ENCODE assay signal across 9 cellular contexts in genomic region chr1:37919277-37919676, GRCh38. TPM values are rescaled to one million over a fixed set of nuclear protein-coding genes. Genes with fewer than 3 reads are reported as not detected.
A peak's percentile ranks its signal among the peaks of the same experiment; 100 is the strongest.
DNase-seq lines count a peak whose midpoint lies in the region; ATAC-seq, FAIRE-seq and TF ChIP-seq lines count a peak whose summit lies in the region.
"Had no signal": no experiment of that assay in that cellular context is flagged by ENCODE, and none has a peak within 500 bp of the region (broad histone marks: within the 10 kb centered on the region; RNA-seq: fewer than 3 reads in every experiment).

No MANE protein-coding gene starts in this region.

- TF ChIP-seq POLR2A in GM12892 (IDR thresholded peaks at IDR 0.05; ENCODE audit: low read depth, low read length) = no peak

- H3K27me3 ChIP-seq in cardiac muscle cell (no peaks in the 10 kb centered on the region), right atrium auricular region (no peaks in the 10 kb centered on the region), SK-N-SH (ENCODE audit: insufficient read depth) (no peaks in the 10 kb centered on the region), heart right ventricle (no peaks in the 10 kb centered on the region)

- H4K20me1 ChIP-seq in SK-N-SH (ENCODE audit: insufficient read depth) = no peaks in the 10 kb centered on the region; the same call in 1 of the 2 replicates

- no peaks in the 10 kb centered on the region for H3K4me1 Mint-ChIP-seq in glutamatergic neuron (ENCODE audit: low read depth, unreplicated experiment)

- H3K36me3 ChIP-seq in cardiac muscle cell = no peaks in the 10 kb centered on the region
- H3K36me3 ChIP-seq in right atrium auricular region = peaks cover 5% of the 10 kb centered on the region
- H3K36me3 ChIP-seq in SK-N-SH (replicated peaks in 1 of 2; ENCODE audit: control insufficient read depth in 1 of 2, insufficient read depth in 2 of 2, low read length in 1 of 2) = peaks cover 6 to 19% of the 10 kb centered on the region in 2 experiments
- H3K36me3 ChIP-seq in heart right ventricle = peaks cover 0 to 54% (median 8%) of the 10 kb centered on the region in 9 donors

- TF ChIP-seq CTCF in cardiac muscle cell (IDR thresholded peaks at IDR 0.05; ENCODE audit: low read depth, low read length) (peak; percentile 53), right atrium auricular region (IDR thresholded peaks at IDR 0.05) (no peak), SK-N-SH (IDR thresholded peaks at IDR 0.05) (peak; percentile 62), glutamatergic neuron (IDR thresholded peaks at IDR 0.05; ENCODE audit: partially characterized antibody, unreplicated experiment) (peak; percentile 43), heart right ventricle (IDR thresholded peaks at IDR 0.05) (peak in 4 of 9 donors; percentile 8 to 33 (median 18))

- no peaks in the 10 kb centered on the region for H3K9me3 ChIP-seq in cardiac muscle cell (ENCODE audit: low read depth)
- no peaks in the 10 kb centered on the region for H3K9me3 ChIP-seq in right atrium auricular region
- H3K9me3 ChIP-seq in SK-N-SH = no peaks in the 10 kb centered on the region
- H3K9me3 ChIP-seq in heart right ventricle = no peaks in the 10 kb centered on the region

- peak; percentile 16 to 20 for DNase-seq in cardiac muscle cell (ENCODE audit: low read depth in 1 of 2, low spot score in 1 of 2)
- DNase-seq in right atrium auricular region (ENCODE audit: low spot score) = no peak
- DNase-seq in SK-N-SH = peak; percentile 20
- DNase-seq in glutamatergic neuron = peak; percentile 27
- DNase-seq in NCI-H446 (lab: John Stamatoyannopoulos, UW) = no peak
- no peak for DNase-seq in GM12892 (ENCODE audit: insufficient read length)
- no peak for DNase-seq in heart right ventricle

- FAIRE-seq in GM12892 (lab: Jason Lieb, UNC) = no peak
- FAIRE-seq: islet of Langerhans had no signal

- ATAC-seq in heart right ventricle (no peak), GM18870 (IDR thresholded peaks at IDR 0.05; ENCODE audit: unreplicated experiment) (no peak)

- H3K9ac ChIP-seq in SK-N-SH = no peak overlapping the region

- H3K9me2 ChIP-seq in SK-N-SH = no peaks in the 10 kb centered on the region

- no peak overlapping the region for H3K4me2 ChIP-seq in SK-N-SH

- intact Hi-C loops in heart right ventricle (cut with DNase I) = no loop called here

- H3K36me3 Mint-ChIP-seq in glutamatergic neuron (ENCODE audit: unreplicated experiment) = no peaks in the 10 kb centered on the region

- H3K4me3 ChIP-seq in cardiac muscle cell (no peak overlapping the region), right atrium auricular region (no peak overlapping the region), SK-N-SH (ENCODE audit: low read depth in 2 of 2, low read length in 1 of 2) (no peak overlapping the region), heart right ventricle (no peak overlapping the region)

- TF ChIP-seq RAD21 in SK-N-SH (IDR thresholded peaks at IDR 0.05; ENCODE audit: low read length) = no peak

- no peaks in the 10 kb centered on the region for H3F3A ChIP-seq in SK-N-SH (replicated peaks; ENCODE audit: insufficient read depth)

- H3K27me3 Mint-ChIP-seq in glutamatergic neuron (ENCODE audit: unreplicated experiment) = no peaks in the 10 kb centered on the region

- no peak for TF ChIP-seq EP300 in SK-N-SH (IDR thresholded peaks at IDR 0.05; ENCODE audit: borderline replicate concordance in 1 of 2, low read depth in 1 of 2, low read length in 1 of 2)

- H2AFZ ChIP-seq in SK-N-SH (ENCODE audit: low read depth) = no peak overlapping the region

- H3K9me3 Mint-ChIP-seq in glutamatergic neuron (ENCODE audit: unreplicated experiment) = no peaks in the 10 kb centered on the region

- H3K27ac Mint-ChIP-seq in glutamatergic neuron (ENCODE audit: unreplicated experiment) = no peak overlapping the region

- CTCF ChIA-PET in SK-N-SH (lab: Yijun Ruan, JAX) = no interaction called here

- WGBS in SK-N-SH (ENCODE audit: low lambda C conversion rate) = 79% methylated on average over 1 of the region's 1 CpG
- WGBS in heart right ventricle, 2 donors = 71 to 76% methylated on average over 1 of the region's 1 CpG

- H3K4me1 ChIP-seq in cardiac muscle cell (ENCODE audit: low read depth) (peaks cover 21% of the 10 kb centered on the region), right atrium auricular region (peaks cover 0 to 37% of the 10 kb centered on the region in 2 donors), SK-N-SH (ENCODE audit: control insufficient read depth in 1 of 2, insufficient read depth in 2 of 2, low read depth in 1 of 2, low read length in 1 of 2) (no peaks in the 10 kb centered on the region), heart right ventricle (peaks cover 0 to 59% (median 23%) of the 10 kb centered on the region in 9 donors)

- H3K27ac ChIP-seq in cardiac muscle cell = no peak overlapping the region
- H3K27ac ChIP-seq in right atrium auricular region = no peak overlapping the region
- no peak overlapping the region for H3K27ac ChIP-seq in SK-N-SH (ENCODE audit: low read depth in 2 of 2, low read length in 1 of 2)
- H3K27ac ChIP-seq in heart right ventricle = no peak overlapping the region

- POLR2A ChIA-PET in SK-N-SH (lab: Yijun Ruan, JAX) = no interaction called here

- H3K4me3 Mint-ChIP-seq in glutamatergic neuron (ENCODE audit: unreplicated experiment) = no peak overlapping the region

- H3K79me2 ChIP-seq in SK-N-SH (ENCODE audit: insufficient read depth) = peaks cover 15% of the 10 kb centered on the region; the same call in 1 of the 2 replicates

TF ChIP-seq in SK-N-SH, 30 proteins besides CTCF, POLR2A, EP300 and RAD21:
- TF ChIP-seq NRF1 (IDR thresholded peaks at IDR 0.05; ENCODE audit: low read depth, low read length) (no peak), POLR2AphosphoS5 (IDR thresholded peaks at IDR 0.05; ENCODE audit: low read depth, low read length) (no peak), FOXJ3 (CRISPR knock-in tag; IDR thresholded peaks at IDR 0.05) (no peak)
- TF ChIP-seq, protein P1, sequence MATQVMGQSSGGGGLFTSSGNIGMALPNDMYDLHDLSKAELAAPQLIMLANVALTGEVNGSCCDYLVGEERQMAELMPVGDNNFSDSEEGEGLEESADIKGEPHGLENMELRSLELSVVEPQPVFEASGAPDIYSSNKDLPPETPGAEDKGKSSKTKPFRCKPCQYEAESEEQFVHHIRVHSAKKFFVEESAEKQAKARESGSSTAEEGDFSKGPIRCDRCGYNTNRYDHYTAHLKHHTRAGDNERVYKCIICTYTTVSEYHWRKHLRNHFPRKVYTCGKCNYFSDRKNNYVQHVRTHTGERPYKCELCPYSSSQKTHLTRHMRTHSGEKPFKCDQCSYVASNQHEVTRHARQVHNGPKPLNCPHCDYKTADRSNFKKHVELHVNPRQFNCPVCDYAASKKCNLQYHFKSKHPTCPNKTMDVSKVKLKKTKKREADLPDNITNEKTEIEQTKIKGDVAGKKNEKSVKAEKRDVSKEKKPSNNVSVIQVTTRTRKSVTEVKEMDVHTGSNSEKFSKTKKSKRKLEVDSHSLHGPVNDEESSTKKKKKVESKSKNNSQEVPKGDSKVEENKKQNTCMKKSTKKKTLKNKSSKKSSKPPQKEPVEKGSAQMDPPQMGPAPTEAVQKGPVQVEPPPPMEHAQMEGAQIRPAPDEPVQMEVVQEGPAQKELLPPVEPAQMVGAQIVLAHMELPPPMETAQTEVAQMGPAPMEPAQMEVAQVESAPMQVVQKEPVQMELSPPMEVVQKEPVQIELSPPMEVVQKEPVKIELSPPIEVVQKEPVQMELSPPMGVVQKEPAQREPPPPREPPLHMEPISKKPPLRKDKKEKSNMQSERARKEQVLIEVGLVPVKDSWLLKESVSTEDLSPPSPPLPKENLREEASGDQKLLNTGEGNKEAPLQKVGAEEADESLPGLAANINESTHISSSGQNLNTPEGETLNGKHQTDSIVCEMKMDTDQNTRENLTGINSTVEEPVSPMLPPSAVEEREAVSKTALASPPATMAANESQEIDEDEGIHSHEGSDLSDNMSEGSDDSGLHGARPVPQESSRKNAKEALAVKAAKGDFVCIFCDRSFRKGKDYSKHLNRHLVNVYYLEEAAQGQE (IDR thresholded peaks at IDR 0.05; ENCODE audit: low read depth, low read length) = no peak
- TF ChIP-seq, protein P2, sequence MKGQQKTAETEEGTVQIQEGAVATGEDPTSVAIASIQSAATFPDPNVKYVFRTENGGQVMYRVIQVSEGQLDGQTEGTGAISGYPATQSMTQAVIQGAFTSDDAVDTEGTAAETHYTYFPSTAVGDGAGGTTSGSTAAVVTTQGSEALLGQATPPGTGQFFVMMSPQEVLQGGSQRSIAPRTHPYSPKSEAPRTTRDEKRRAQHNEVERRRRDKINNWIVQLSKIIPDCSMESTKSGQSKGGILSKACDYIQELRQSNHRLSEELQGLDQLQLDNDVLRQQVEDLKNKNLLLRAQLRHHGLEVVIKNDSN (IDR thresholded peaks at IDR 0.05; ENCODE audit: borderline replicate concordance, low read depth) = no peak
TF ChIP-seq in SK-N-SH: peak in this region for 0.

RNA-seq across cellular contexts. Expression of gene INPP5B, which starts 27.6 kb away (rescaled TPM):
- 14.0 and 18.4 TPM in 2 replicates for total RNA-seq in cardiac muscle cell
- 9.9 and 14.1 TPM in 2 replicates for polyA plus RNA-seq in cardiac muscle cell
- total RNA-seq in right atrium auricular region = 10 to 100 TPM; 13.2 to 16.7 TPM
- 10.5 and 12.3 TPM in 2 replicates for polyA plus RNA-seq in SK-N-SH (2012; rRNA removed)
- 5.9 and 7.3 TPM in 2 replicates for polyA plus RNA-seq in SK-N-SH (2012; cell fraction: cytosol; rRNA removed)
- 20.9 and 24.8 TPM in 2 replicates for polyA plus RNA-seq in SK-N-SH (2012; cell fraction: nucleus; rRNA removed)
- 19.3 TPM for total RNA-seq in glutamatergic neuron (ENCODE audit: unreplicated experiment)
- 23.7 TPM for polyA plus RNA-seq in GM12892 (2012; ENCODE audit: missing spikeins)
- 10 to 100 TPM in 9 of 10 donors, 1 to 10 TPM in 1; 8.7 to 16.7 (median 12.5) TPM for total RNA-seq in heart right ventricle
- polyA plus RNA-seq in heart right ventricle = 10 to 100 TPM in 1 of 2 donors, 1 to 10 TPM in 1; 4.1 to 17.3 TPM

RNA-seq across cellular contexts. Expression of gene MTF1, which starts 59.9 kb away (rescaled TPM):
- total RNA-seq in cardiac muscle cell = 1.5 and 1.6 TPM in 2 replicates
- 5.7 and 9.3 TPM in 2 replicates for polyA plus RNA-seq in cardiac muscle cell
- 1 to 10 TPM; 2.3 to 4.8 TPM for total RNA-seq in right atrium auricular region
- 5.0 and 7.4 TPM in 2 replicates for polyA plus RNA-seq in SK-N-SH (2012; rRNA removed)
- polyA plus RNA-seq in SK-N-SH (2012; cell fraction: cytosol; rRNA removed) = 4.6 and 5.5 TPM in 2 replicates
- 5.2 and 8.9 TPM in 2 replicates for polyA plus RNA-seq in SK-N-SH (2012; cell fraction: nucleus; rRNA removed)
- 15.5 TPM for total RNA-seq in glutamatergic neuron (ENCODE audit: unreplicated experiment)
- 6.1 TPM for polyA plus RNA-seq in GM12892 (2012; ENCODE audit: missing spikeins)
- 10 to 100 TPM; 10.0 to 17.1 (median 11.0) TPM for total RNA-seq in heart right ventricle
- polyA plus RNA-seq in heart right ventricle = 1 to 10 TPM; 1.5 to 2.1 TPM

Comparison
In these comparisons a context has a peak if more than half of its experiments do, and no peak if none do; other contexts are left out.
1. DNase-seq: peak in cardiac muscle cell (2 of 2), SK-N-SH (single experiment) and glutamatergic neuron (single experiment); none in right atrium auricular region (single experiment), NCI-H446 (0 of 2), GM12892 (single experiment) and heart right ventricle (0 of 2).
2. CTCF ChIP-seq: peak in cardiac muscle cell (single experiment), SK-N-SH (single experiment) and glutamatergic neuron (single experiment); none in right atrium auricular region (0 of 2).